Comparison of ENCODE assay signal across 9 cellular contexts in genomic region chr2:66901344-66901743, GRCh38.
"Had no signal": no experiment of that assay in that cellular context is flagged by ENCODE, and none has a peak within 500 bp of the region (broad histone marks: within the 10 kb centered on the region; RNA-seq: fewer than 3 reads in every experiment).

No MANE protein-coding gene starts in this region.

- H3K27ac ChIP-seq: brain microvascular endothelial cell, left lung, pancreas, skin epidermis, transverse colon had no signal

- ATAC-seq: left lung, T-helper 17 cell had no signal

- H3K36me3 ChIP-seq: brain microvascular endothelial cell, left lung, pancreas, transverse colon had no signal

- DNase-seq: activated naive CD4-positive, alpha-beta T cell treated with anti-CD3 and anti-CD28 coated beads, Interleukin-2, amount 50 U/mL, for 16 hours; brain microvascular endothelial cell; glutamatergic neuron; left lung; mesendoderm; pancreas; T-helper 17 cell; transverse colon had no signal

- H3K4me3 ChIP-seq: left lung, pancreas, skin epidermis, transverse colon had no signal

- H3K9me3 ChIP-seq: left lung, pancreas, transverse colon had no signal

- H3K4me1 ChIP-seq: left lung had no signal

- H3K27me3 ChIP-seq: brain microvascular endothelial cell, left lung, pancreas, transverse colon had no signal
